In genomic region chr17:39944393-39944711, GRCh38 we compare ENCODE assay signal across 28 cellular contexts. TPM values are rescaled to one million over a fixed set of nuclear protein-coding genes. Genes with fewer than 3 reads are reported as not detected.
"Had no signal": no experiment of that assay in that cellular context is flagged by ENCODE, and none has a peak within 500 bp of the region (broad histone marks: within the 10 kb centered on the region; RNA-seq: fewer than 3 reads in every experiment).

No MANE protein-coding gene starts in this region.

- H3K9me3 Mint-ChIP-seq: IgD-negative memory B cell had no signal

- H3K4me3 Mint-ChIP-seq: IgD-negative memory B cell had no signal

- H3K4me2 ChIP-seq: KMS-11 had no signal

- H3K9me3 ChIP-seq: SJCRH30 had no signal

- H3K9ac ChIP-seq: KMS-11 had no signal

- H3K36me3 ChIP-seq: SJCRH30 had no signal

- H3K27me3 Mint-ChIP-seq: IgD-negative memory B cell had no signal

- DNase-seq: Kasumi-1, MV-4-11, NCI-H1048, NCI-H1105, NCI-H1417, NCI-H1436 treated with DMSO at 0.1 percent for 48 hours, NCI-H1694, NCI-H1930, NCI-H2081 treated with DMSO at 0.1 percent for 48 hours, NCI-H2171, NCI-H226, NCI-H446, NCI-H510A, NCI-H524 treated with DMSO at 0.1 percent for 48 hours, NCI-H69, NCI-H774, PC-3, SHP77 treated with DMSO at 0.1 percent for 48 hours, SJCRH30 had no signal

- H3K27ac ChIP-seq: KMS-11, RWPE1, SJCRH30 had no signal

- ATAC-seq: K562, Panc1, PC-3, SK-N-SH treated with all-trans-retinoic acid at 6 μM for 48 hours had no signal

- H3K4me3 ChIP-seq: K562, SJCRH30 had no signal

- H3K27me3 ChIP-seq: SJCRH30 had no signal

RNA-seq across cellular contexts. Expression of gene LRRC3C, which starts 16.8 kb away (rescaled TPM):
- total RNA-seq: HT1080, K562, M059J, OCI-LY7, PC-3, SJCRH30 had no signal
- polyA plus RNA-seq: IgD-negative memory B cell, K562 had no signal

RNA-seq across cellular contexts. Expression of gene GSDMA, which starts 18.5 kb away (rescaled TPM):
- total RNA-seq: HT1080, M059J, PC-3, SJCRH30 had no signal
